ENCODE assay signal across 8 cellular contexts in the genomic region with DNA sequence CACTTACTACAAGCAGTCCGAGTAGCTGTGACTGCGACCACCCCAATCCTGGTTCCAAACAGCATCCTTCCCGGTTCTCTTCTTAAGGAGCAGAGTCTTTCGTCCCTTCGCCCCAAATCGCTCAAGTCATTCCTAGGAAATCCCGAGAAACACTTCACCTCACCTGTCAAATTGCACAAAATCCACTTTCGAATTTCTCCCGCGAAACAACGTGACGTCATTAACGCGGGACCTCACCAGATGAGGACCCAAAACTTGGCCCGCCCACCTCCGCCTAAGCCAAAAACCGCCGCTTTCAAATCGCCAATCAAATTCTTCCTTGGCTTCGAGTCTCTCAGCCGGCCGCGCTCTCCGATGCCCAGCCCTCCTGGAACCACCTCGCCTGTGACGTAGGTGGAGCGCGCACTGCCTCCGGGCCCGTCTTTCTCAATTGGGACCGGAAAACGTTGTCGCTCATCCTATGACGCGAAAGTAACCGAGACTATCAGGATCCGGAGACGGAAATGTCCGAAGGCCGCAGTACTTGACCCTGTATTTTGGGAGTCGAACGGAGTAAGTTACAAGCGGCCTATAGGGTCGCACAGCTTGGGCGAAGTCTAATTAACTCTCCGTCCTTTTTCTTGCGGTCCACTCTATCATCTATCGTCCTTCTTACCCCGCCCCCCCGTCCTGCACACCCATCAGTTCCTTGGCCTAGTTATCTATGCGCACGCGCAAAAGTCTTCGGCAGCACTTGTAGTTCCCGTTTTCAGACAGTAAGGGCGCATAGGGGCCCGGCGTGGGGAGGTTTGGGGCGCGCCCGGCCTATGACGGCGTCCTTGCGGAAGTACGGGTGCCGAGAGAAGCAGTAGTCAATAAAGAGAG. TPM values are rescaled to one million over a fixed set of nuclear protein-coding genes. Genes with fewer than 3 reads are reported as not detected.
DNase-seq lines count a peak whose midpoint lies in the region; ATAC-seq and TF ChIP-seq lines count a peak whose summit lies in the region.

A gene (plus strand): TSS at position 456 of the 864 bp plus-strand sequence. CDS start 7,527 bp downstream, outside the sequence.
A gene with protein sequence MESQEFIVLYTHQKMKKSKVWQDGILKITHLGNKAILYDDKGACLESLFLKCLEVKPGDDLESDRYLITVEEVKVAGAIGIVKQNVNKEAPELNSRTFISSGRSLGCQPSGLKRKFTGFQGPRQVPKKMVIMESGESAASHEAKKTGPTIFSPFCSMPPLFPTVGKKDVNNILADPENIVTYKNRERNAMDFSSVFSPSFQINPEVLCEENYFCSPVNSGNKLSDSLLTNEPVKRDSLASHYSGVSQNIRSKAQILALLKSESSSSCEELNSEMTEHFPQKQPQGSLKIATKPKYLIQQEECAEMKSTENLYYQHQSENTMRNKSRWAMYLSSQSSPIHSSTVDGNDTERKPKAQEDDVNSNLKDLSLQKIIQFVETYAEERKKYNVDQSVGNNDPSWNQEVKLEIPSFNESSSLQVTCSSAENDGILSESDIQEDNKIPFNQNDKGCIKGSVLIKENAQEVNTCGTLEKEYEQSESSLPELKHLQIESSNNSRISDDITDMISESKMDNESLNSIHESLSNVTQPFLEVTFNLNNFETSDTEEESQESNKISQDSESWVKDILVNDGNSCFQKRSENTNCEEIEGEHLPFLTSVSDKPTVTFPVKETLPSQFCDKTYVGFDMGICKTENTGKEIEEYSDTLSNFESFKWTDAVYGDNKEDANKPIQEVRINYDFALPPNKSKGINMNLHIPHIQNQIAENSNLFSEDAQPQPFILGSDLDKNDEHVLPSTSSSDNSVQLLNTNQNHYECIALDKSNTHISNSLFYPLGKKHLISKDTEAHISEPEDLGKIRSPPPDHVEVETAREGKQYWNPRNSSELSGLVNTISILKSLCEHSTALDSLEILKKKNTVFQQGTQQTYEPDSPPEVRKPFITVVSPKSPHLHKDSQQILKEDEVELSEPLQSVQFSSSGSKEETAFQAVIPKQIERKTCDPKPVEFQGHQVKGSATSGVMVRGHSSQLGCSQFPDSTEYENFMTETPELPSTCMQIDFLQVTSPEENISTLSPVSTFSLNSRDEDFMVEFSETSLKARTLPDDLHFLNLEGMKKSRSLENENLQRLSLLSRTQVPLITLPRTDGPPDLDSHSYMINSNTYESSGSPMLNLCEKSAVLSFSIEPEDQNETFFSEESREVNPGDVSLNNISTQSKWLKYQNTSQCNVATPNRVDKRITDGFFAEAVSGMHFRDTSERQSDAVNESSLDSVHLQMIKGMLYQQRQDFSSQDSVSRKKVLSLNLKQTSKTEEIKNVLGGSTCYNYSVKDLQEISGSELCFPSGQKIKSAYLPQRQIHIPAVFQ (N-terminal part only) (minus strand): TSS at position 222 of the 864 bp plus-strand sequence. CDS start 3,733 bp downstream, outside the sequence.

- H3K4me1 ChIP-seq in esophagus muscularis mucosa = peaks cover 30 to 41% (median 31%) of the 10 kb centered on the region in 4 donors
- peaks cover 6 to 28% of the 10 kb centered on the region in 2 donors for H3K4me1 ChIP-seq in muscle layer of duodenum (ENCODE audit: control insufficient read depth in 1 of 2, insufficient read depth in 2 of 2, low read length in 2 of 2)

- H3K4me3 Mint-ChIP-seq in activated T-cell treated with anti-CD3 and anti-CD28 coated beads, Interleukin-2, amount 50 U/mL, for 4 hours = no peak within 1 kb of the TSS

- peak; percentile 91 for ATAC-seq in GM21717 (IDR thresholded peaks at IDR 0.05; ENCODE audit: unreplicated experiment)
- ATAC-seq in activated T-cell treated with anti-CD3 and anti-CD28 coated beads, Interleukin-2, amount 50 U/mL, for 4 hours = peak; percentile 95 to 96

- TF ChIP-seq EP300 in esophagus muscularis mucosa (IDR thresholded peaks at IDR 0.05) = no peak

- H3K9me3 ChIP-seq in esophagus muscularis mucosa = no peaks in the 10 kb centered on the region
- no peaks in the 10 kb centered on the region for H3K9me3 ChIP-seq in muscle layer of duodenum (ENCODE audit: control insufficient read depth in 1 of 2, low read length in 2 of 2)

- TF ChIP-seq POLR2A in esophagus muscularis mucosa (IDR thresholded peaks at IDR 0.05; ENCODE audit: low read depth) = no peak

- H3K27me3 Mint-ChIP-seq in activated T-cell treated with anti-CD3 and anti-CD28 coated beads, Interleukin-2, amount 50 U/mL, for 4 hours (ENCODE audit: low read depth) = no peaks in the 10 kb centered on the region

- peaks cover 9% of the 10 kb centered on the region for H3K36me3 Mint-ChIP-seq in activated T-cell treated with anti-CD3 and anti-CD28 coated beads, Interleukin-2, amount 50 U/mL, for 4 hours (ENCODE audit: insufficient read depth)

- WGBS in esophagus muscularis mucosa = under 1% methylated on average over 65 of the region's 66 CpGs

- H3K4me1 Mint-ChIP-seq in activated T-cell treated with anti-CD3 and anti-CD28 coated beads, Interleukin-2, amount 50 U/mL, for 4 hours (ENCODE audit: low read depth) = peaks cover 19% of the 10 kb centered on the region

- no peaks in the 10 kb centered on the region for H3K27me3 ChIP-seq in esophagus muscularis mucosa
- no peaks in the 10 kb centered on the region for H3K27me3 ChIP-seq in muscle layer of duodenum (ENCODE audit: low read depth, low read length)

- H3K9me3 Mint-ChIP-seq in activated T-cell treated with anti-CD3 and anti-CD28 coated beads, Interleukin-2, amount 50 U/mL, for 4 hours = no peaks in the 10 kb centered on the region

- intact Hi-C loops in esophagus muscularis mucosa (cut with DNase I) = loop anchor here (5.0 kb wide), 1 partner anchor 300 kb away; no protein-coding TSS in a partner anchor

- H3K36me3 ChIP-seq in esophagus muscularis mucosa (no peaks in the 10 kb centered on the region), muscle layer of duodenum (ENCODE audit: control insufficient read depth in 1 of 2, insufficient read depth in 2 of 2, low read length in 2 of 2) (peaks cover 3% of the 10 kb centered on the region in 2 donors)

- H3K4me3 ChIP-seq in esophagus muscularis mucosa (peak within 1 kb of the TSS; percentile 53 to 72 (median 62)), muscle layer of duodenum (ENCODE audit: low read depth in 1 of 2, low read length in 2 of 2) (peak within 1 kb of the TSS; percentile 72 to 93)

- peak; percentile 85 for DNase-seq in DMS79 (lab: John Stamatoyannopoulos, UW)
- DNase-seq in KG1 (lab: John Stamatoyannopoulos, UW) = peak; percentile 99
- DNase-seq in activated T-cell treated with anti-CD3 and anti-CD28 coated beads, Interleukin-2, amount 50 U/mL, for 4 hours = peak; percentile 96
- peak; percentile 99 for DNase-seq in esophagus muscularis mucosa (ENCODE audit: extremely low spot score)
- peak; percentile 97 to 98 for DNase-seq in stimulated activated CD8-positive, alpha-beta memory T cell treated with anti-CD3 and anti-CD28 coated beads, Interleukin-7, amount 100 ng/mL, for 4 hours (ENCODE audit: low read depth in 2 of 2)

- peak within 1 kb of the TSS; percentile 88 to 95 (median 90) for H3K27ac ChIP-seq in esophagus muscularis mucosa (replicated peaks in 1 of 4)
- peak within 1 kb of the TSS; percentile 99 for H3K27ac ChIP-seq in muscle layer of duodenum (ENCODE audit: low read length)

- peak; percentile 95 to 99 (median 96) for TF ChIP-seq CTCF in esophagus muscularis mucosa (IDR thresholded peaks at IDR 0.05)

TF ChIP-seq in PFSK-1, 5 proteins besides CTCF, POLR2A, EP300 and RAD21:
- TF ChIP-seq FOXP2 (optimal IDR thresholded peaks at IDR 0.05; ENCODE audit: borderline replicate concordance, extremely low read depth, extremely low read length, insufficient read depth) = peak; percentile 49
- TF ChIP-seq TAF1 (IDR thresholded peaks at IDR 0.05; ENCODE audit: borderline replicate concordance, insufficient read depth, low read length) = peak; percentile 47; the same call in 1 of the 2 replicates
- no peak for TF ChIP-seq POLR2AphosphoS5 (IDR thresholded peaks at IDR 0.05; ENCODE audit: low read depth, low read length)
- TF ChIP-seq SIN3A (IDR thresholded peaks at IDR 0.05; ENCODE audit: borderline replicate concordance, insufficient read depth, low read length) = peak; percentile 83; the same call in 1 of the 2 replicates

RNA-seq across cellular contexts. Expression of the first gene that starts in this region (rescaled TPM):
- polyA plus RNA-seq in PFSK-1 (2012; ENCODE audit: insufficient read length, low read depth) = 15.9 TPM
- total RNA-seq in activated T-cell treated with anti-CD3 and anti-CD28 coated beads, Interleukin-2, amount 50 U/mL, for 4 hours = 10 to 100 TPM; 26.6 to 38.2 (median 35.4) TPM
- total RNA-seq in esophagus muscularis mucosa = 10 to 100 TPM; 42.3 to 75.6 (median 47.3) TPM

RNA-seq across cellular contexts. Expression of the second gene that starts in this region (rescaled TPM):
- polyA plus RNA-seq in PFSK-1 (2012; ENCODE audit: insufficient read length, low read depth) = 1.6 TPM
- 10 to 100 TPM; 16.8 to 19.7 (median 18.0) TPM for total RNA-seq in activated T-cell treated with anti-CD3 and anti-CD28 coated beads, Interleukin-2, amount 50 U/mL, for 4 hours
- 1 to 10 TPM; 1.5 to 10.0 (median 3.7) TPM for total RNA-seq in esophagus muscularis mucosa

Comparison
In these comparisons a context has a peak if more than half of its experiments do, and no peak if none do; other contexts are left out.
1. Peak in every context shown above with its lines: DNase-seq, ATAC-seq, H3K4me3 ChIP-seq and H3K27ac ChIP-seq.